ENCODE assay signal across 8 cellular contexts in the genomic region with DNA sequence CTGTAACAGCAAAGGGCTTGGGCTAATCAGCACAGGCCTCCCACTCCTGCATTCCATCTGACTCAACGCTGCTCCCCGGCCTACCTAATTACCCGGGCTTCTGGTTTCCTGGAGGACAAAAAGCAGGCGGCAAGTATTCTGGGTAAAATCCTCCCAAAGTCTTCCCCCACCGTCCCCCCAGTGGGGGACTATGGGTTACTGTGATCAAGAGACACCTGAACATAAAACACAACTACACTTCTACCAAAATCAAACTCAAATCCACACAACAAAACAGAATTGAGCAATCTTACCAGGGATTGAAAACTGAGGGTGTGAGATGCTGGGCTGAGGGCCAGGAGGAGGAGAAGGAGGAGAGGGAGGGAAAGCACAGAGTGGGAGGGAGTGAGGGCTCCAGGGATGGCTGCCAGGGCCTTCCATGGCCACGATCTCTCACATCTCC.
DNase-seq lines count a peak whose midpoint lies in the region; ATAC-seq and TF ChIP-seq lines count a peak whose summit lies in the region.

No MANE protein-coding gene starts in this region.

- H3K27ac Mint-ChIP-seq in nephron progenitor cell: peak overlapping the region; percentile 94

- ATAC-seq in RWPE2 (ENCODE audit: low read depth): peak; percentile 87
- ATAC-seq in GM19351 (IDR thresholded peaks at IDR 0.05; ENCODE audit: unreplicated experiment): no peak
- ATAC-seq in HG03342 (IDR thresholded peaks at IDR 0.05; ENCODE audit: unreplicated experiment): no peak

- peaks cover 69% of the 10 kb centered on the region for H3K36me3 Mint-ChIP-seq in nephron progenitor cell (ENCODE audit: low read depth)

- H3K27me3 Mint-ChIP-seq in nephron progenitor cell (ENCODE audit: low read depth, poor library complexity): no peaks in the 10 kb centered on the region

- no peaks in the 10 kb centered on the region for H3K27me3 ChIP-seq in RWPE2 (ENCODE audit: insufficient read depth, poor library complexity, severe bottlenecking)

- no peaks in the 10 kb centered on the region for H3K9me3 Mint-ChIP-seq in nephron progenitor cell

- H3K27ac ChIP-seq in RWPE2 (ENCODE audit: poor library complexity, severe bottlenecking): peak overlapping the region; percentile 87

- TF ChIP-seq CTCF in AG09319 (IDR thresholded peaks at IDR 0.05; ENCODE audit: low read depth, low read length) (no peak), RWPE2 (IDR thresholded peaks at IDR 0.05; ENCODE audit: poor library complexity, severe bottlenecking) (no peak), nephron progenitor cell (IDR thresholded peaks at IDR 0.05) (no peak)

- peaks cover 20% of the 10 kb centered on the region for H3K4me1 Mint-ChIP-seq in nephron progenitor cell

- DNase-seq in AG09319 (ENCODE audit: extremely low read depth, low read depth) (peak; percentile 73), RWPE2 (ENCODE audit: low spot score) (peak; percentile 82), fibroblast of gingiva (ENCODE audit: low read depth) (peak; percentile 89), nephron progenitor cell (no peak), DMS114 treated with DMSO at 0.1 percent for 48 hours (lab: John Stamatoyannopoulos, UW; ENCODE audit: unreplicated experiment) (no peak), T-helper 2 cell (no peak)

- H3K4me1 ChIP-seq in RWPE2 (ENCODE audit: insufficient read depth, poor library complexity, severe bottlenecking): peaks cover 27% of the 10 kb centered on the region

- H3K4me3 ChIP-seq in RWPE2 (ENCODE audit: severe bottlenecking): no peak overlapping the region

- no peak overlapping the region for H3K4me3 Mint-ChIP-seq in nephron progenitor cell

- no peaks in the 10 kb centered on the region for H3K9me3 ChIP-seq in RWPE2 (ENCODE audit: severe bottlenecking)

- peaks cover 88% of the 10 kb centered on the region for H3K36me3 ChIP-seq in RWPE2 (ENCODE audit: low read depth)

Comparison
In these comparisons a context has a peak if more than half of its experiments do, and no peak if none do; other contexts are left out.
1. DNase-seq: peak in AG09319 (single experiment), RWPE2 (single experiment) and fibroblast of gingiva (single experiment); none in nephron progenitor cell (single experiment), DMS114 treated with DMSO at 0.1 percent for 48 hours (single experiment) and T-helper 2 cell (0 of 5).